In genomic region chr1:171596119-171596518, GRCh38 we compare ENCODE assay signal across 3 cellular contexts.
TF ChIP-seq lines count a peak whose summit lies in the region.

No MANE protein-coding gene starts in this region.

TF ChIP-seq in SK-N-SH treated with all-trans-retinoic acid at 6 μM for 48 hours, 23 proteins besides CTCF, POLR2A, EP300 and RAD21 (continues in another document):
- TF ChIP-seq, protein P1, sequence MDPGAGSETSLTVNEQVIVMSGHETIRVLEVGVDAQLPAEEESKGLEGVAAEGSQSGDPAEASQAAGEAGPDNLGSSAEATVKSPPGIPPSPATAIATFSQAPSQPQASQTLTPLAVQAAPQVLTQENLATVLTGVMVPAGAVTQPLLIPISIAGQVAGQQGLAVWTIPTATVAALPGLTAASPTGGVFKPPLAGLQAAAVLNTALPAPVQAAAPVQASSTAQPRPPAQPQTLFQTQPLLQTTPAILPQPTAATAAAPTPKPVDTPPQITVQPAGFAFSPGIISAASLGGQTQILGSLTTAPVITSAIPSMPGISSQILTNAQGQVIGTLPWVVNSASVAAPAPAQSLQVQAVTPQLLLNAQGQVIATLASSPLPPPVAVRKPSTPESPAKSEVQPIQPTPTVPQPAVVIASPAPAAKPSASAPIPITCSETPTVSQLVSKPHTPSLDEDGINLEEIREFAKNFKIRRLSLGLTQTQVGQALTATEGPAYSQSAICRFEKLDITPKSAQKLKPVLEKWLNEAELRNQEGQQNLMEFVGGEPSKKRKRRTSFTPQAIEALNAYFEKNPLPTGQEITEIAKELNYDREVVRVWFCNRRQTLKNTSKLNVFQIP (CRISPR knock-in tag; IDR thresholded peaks at IDR 0.05; ENCODE audit: borderline replicate concordance, low read depth) = no peak
- TF ChIP-seq PPARA (CRISPR knock-in tag; IDR thresholded peaks at IDR 0.05; ENCODE audit: borderline replicate concordance) = no peak
- no peak for TF ChIP-seq ARNTL (CRISPR knock-in tag; IDR thresholded peaks at IDR 0.05; ENCODE audit: borderline replicate concordance, low read depth)
- TF ChIP-seq, protein P2, sequence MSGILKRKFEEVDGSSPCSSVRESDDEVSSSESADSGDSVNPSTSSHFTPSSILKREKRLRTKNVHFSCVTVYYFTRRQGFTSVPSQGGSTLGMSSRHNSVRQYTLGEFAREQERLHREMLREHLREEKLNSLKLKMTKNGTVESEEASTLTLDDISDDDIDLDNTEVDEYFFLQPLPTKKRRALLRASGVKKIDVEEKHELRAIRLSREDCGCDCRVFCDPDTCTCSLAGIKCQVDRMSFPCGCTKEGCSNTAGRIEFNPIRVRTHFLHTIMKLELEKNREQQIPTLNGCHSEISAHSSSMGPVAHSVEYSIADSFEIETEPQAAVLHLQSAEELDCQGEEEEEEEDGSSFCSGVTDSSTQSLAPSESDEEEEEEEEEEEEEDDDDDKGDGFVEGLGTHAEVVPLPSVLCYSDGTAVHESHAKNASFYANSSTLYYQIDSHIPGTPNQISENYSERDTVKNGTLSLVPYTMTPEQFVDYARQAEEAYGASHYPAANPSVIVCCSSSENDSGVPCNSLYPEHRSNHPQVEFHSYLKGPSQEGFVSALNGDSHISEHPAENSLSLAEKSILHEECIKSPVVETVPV (CRISPR knock-in tag; IDR thresholded peaks at IDR 0.05) = no peak
- TF ChIP-seq, protein P3, sequence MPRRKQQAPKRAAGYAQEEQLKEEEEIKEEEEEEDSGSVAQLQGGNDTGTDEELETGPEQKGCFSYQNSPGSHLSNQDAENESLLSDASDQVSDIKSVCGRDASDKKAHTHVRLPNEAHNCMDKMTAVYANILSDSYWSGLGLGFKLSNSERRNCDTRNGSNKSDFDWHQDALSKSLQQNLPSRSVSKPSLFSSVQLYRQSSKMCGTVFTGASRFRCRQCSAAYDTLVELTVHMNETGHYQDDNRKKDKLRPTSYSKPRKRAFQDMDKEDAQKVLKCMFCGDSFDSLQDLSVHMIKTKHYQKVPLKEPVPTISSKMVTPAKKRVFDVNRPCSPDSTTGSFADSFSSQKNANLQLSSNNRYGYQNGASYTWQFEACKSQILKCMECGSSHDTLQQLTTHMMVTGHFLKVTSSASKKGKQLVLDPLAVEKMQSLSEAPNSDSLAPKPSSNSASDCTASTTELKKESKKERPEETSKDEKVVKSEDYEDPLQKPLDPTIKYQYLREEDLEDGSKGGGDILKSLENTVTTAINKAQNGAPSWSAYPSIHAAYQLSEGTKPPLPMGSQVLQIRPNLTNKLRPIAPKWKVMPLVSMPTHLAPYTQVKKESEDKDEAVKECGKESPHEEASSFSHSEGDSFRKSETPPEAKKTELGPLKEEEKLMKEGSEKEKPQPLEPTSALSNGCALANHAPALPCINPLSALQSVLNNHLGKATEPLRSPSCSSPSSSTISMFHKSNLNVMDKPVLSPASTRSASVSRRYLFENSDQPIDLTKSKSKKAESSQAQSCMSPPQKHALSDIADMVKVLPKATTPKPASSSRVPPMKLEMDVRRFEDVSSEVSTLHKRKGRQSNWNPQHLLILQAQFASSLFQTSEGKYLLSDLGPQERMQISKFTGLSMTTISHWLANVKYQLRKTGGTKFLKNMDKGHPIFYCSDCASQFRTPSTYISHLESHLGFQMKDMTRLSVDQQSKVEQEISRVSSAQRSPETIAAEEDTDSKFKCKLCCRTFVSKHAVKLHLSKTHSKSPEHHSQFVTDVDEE (CRISPR knock-in tag; IDR thresholded peaks at IDR 0.05) = no peak
- TF ChIP-seq ZNF565 (CRISPR knock-in tag; conservative IDR thresholded peaks at IDR 0.05; ENCODE audit: low read depth) = no peak

TF ChIP-seq in SK-N-SH, 30 proteins besides CTCF, POLR2A, EP300 and RAD21:
- no peak for TF ChIP-seq ELF1 (IDR thresholded peaks at IDR 0.05)

TF ChIP-seq in K562, 482 proteins besides CTCF, POLR2A, EP300 and RAD21:
- TF ChIP-seq EHMT2 (IDR thresholded peaks at IDR 0.05) (no peak), NEUROD1 (IDR thresholded peaks at IDR 0.05; ENCODE audit: borderline replicate concordance, low read depth, low read length, partially characterized antibody) (no peak), SMAD2 (IDR thresholded peaks at IDR 0.05; ENCODE audit: low read depth, low read length) (no peak), ZNF408 (CRISPR knock-in tag; IDR thresholded peaks at IDR 0.05; ENCODE audit: low read depth) (no peak), NR1H2 (CRISPR knock-in tag; IDR thresholded peaks at IDR 0.05) (no peak), TBL1XR1 (IDR thresholded peaks at IDR 0.05; ENCODE audit: low read length in 2 of 2) (no peak), GTF2E2 (tag; IDR thresholded peaks at IDR 0.05) (no peak), HMGXB4 (CRISPR knock-in tag; IDR thresholded peaks at IDR 0.05) (no peak), E2F3 (CRISPR knock-in tag; IDR thresholded peaks at IDR 0.05) (no peak), ZNF133 (CRISPR knock-in tag; IDR thresholded peaks at IDR 0.05) (no peak), NR2C2 (CRISPR knock-in tag; IDR thresholded peaks at IDR 0.05) (no peak), NR2C2 (tag; IDR thresholded peaks at IDR 0.05) (no peak), CBX5 (IDR thresholded peaks at IDR 0.05; ENCODE audit: borderline replicate concordance, low read depth) (no peak), OTX1 (CRISPR knock-in tag; IDR thresholded peaks at IDR 0.05) (no peak), FOSL1 (tag; conservative IDR thresholded peaks at IDR 0.05) (no peak)
- TF ChIP-seq, protein P4, sequence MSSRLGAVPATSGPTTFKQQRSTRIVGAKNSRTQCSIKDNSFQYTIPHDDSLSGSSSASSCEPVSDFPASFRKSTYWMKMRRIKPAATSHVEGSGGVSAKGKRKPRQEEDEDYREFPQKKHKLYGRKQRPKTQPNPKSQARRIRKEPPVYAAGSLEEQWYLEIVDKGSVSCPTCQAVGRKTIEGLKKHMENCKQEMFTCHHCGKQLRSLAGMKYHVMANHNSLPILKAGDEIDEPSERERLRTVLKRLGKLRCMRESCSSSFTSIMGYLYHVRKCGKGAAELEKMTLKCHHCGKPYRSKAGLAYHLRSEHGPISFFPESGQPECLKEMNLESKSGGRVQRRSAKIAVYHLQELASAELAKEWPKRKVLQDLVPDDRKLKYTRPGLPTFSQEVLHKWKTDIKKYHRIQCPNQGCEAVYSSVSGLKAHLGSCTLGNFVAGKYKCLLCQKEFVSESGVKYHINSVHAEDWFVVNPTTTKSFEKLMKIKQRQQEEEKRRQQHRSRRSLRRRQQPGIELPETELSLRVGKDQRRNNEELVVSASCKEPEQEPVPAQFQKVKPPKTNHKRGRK (tag; IDR thresholded peaks at IDR 0.05) = no peak
- TF ChIP-seq, protein P5, sequence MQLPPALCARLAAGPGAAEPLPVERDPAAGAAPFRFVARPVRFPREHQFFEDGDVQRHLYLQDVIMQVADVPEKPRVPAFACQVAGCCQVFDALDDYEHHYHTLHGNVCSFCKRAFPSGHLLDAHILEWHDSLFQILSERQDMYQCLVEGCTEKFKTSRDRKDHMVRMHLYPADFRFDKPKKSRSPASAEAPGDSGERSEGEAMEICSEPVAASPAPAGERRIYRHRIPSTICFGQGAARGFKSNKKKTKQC (CRISPR knock-in tag; IDR thresholded peaks at IDR 0.05) = no peak
